Comparison of ENCODE assay signal across 22 cellular contexts in genomic region chr7:93430917-93431588, GRCh38.
A peak's percentile ranks its signal among the peaks of the same experiment; 100 is the strongest.
DNase-seq lines count a peak whose midpoint lies in the region; ATAC-seq and TF ChIP-seq lines count a peak whose summit lies in the region.
"Had no signal": no experiment of that assay in that cellular context is flagged by ENCODE, and none has a peak within 500 bp of the region (broad histone marks: within the 10 kb centered on the region; RNA-seq: fewer than 3 reads in every experiment).

No MANE protein-coding gene starts in this region.

- WGBS in neuronal stem cell (ENCODE audit: extremely low coverage in 2 of 2, insufficient read length in 2 of 2, insufficient replicate concordance in 1 of 2), 2 donors = no CpG with 5 or more reads among the region's 8 CpGs

- H3K4me2 ChIP-seq in DND-41 (ENCODE audit: insufficient read depth, low read length) = peak overlapping the region; percentile 16; the same call in 1 of the 2 replicates
- H3K4me2 ChIP-seq in neuronal stem cell (ENCODE audit: insufficient read depth, low read length, poor library complexity, severe bottlenecking) = no peak overlapping the region

- no peak overlapping the region for H4K91ac ChIP-seq in neuronal stem cell (ENCODE audit: low read depth, low read length, poor library complexity)

- H4K8ac ChIP-seq in neuronal stem cell (ENCODE audit: low read depth, low read length) = no peak overlapping the region

- H3K36me3 ChIP-seq in DND-41 (ENCODE audit: insufficient read depth, low read length) (no peaks in the 10 kb centered on the region), neuronal stem cell (replicated peaks in 1 of 2; ENCODE audit: control insufficient read depth in 2 of 2, insufficient read depth in 2 of 2, low read length in 2 of 2) (no peaks in the 10 kb centered on the region)
- H3K36me3 ChIP-seq: cardiac muscle cell, suprapubic skin had no signal

- DNase-seq in DND-41 (peak; percentile 46), UCSD-AML1 (lab: John Stamatoyannopoulos, UW; ENCODE audit: unreplicated experiment) (peak; percentile 7), neuronal stem cell (ENCODE audit: low spot score) (no peak), left cardiac atrium (no peak), NCI-H1048 (lab: John Stamatoyannopoulos, UW) (no peak)
- DNase-seq: activated CD4-positive, alpha-beta T cell treated with anti-CD3 and anti-CD28 coated beads, Interleukin-2, amount 50 U/mL, for 48 hours; activated CD4-positive, CD25-positive, alpha-beta regulatory T cell; activated naive CD4-positive, alpha-beta T cell treated with Interleukin-2 at 50 U/mL for 16 hours; activated T-cell treated with anti-CD3 and anti-CD28 coated beads, Interleukin-2, amount 50 U/mL, for 24 hours; anterior cingulate cortex; CD4-positive, CD25-positive, alpha-beta regulatory T cell; dermis blood vessel endothelial cell; DMS 273 treated with DMSO at 0.1 percent for 48 hours; NCI-H1417 treated with DMSO at 0.1 percent for 48 hours; NCI-H2107; NCI-H510A had no signal

- H3K4me1 ChIP-seq in DND-41 (ENCODE audit: insufficient read depth, low read length) = peaks cover 20% of the 10 kb centered on the region
- H3K4me1 ChIP-seq in neuronal stem cell (ENCODE audit: control insufficient read depth in 2 of 2, insufficient read depth in 1 of 2, low read depth in 1 of 2, low read length in 2 of 2) = peaks cover 0 to under 1% of the 10 kb centered on the region in 2 donors
- H3K4me1 ChIP-seq: suprapubic skin had no signal

- intact Hi-C loops in left cardiac atrium (cut with DNase I) = no loop called here

- H3K27me3 ChIP-seq in DND-41 (ENCODE audit: insufficient read depth, low read length, poor library complexity) (no peaks in the 10 kb centered on the region), neuronal stem cell (ENCODE audit: control insufficient read depth in 3 of 3, insufficient read depth in 3 of 3, low read depth in 1 of 3, low read length in 3 of 3) (no peaks in the 10 kb centered on the region)
- H3K27me3 ChIP-seq: cardiac muscle cell, suprapubic skin had no signal

- TF ChIP-seq CTCF in DND-41 (IDR thresholded peaks at IDR 0.05; ENCODE audit: borderline replicate concordance, extremely low read depth, low read length, poor library complexity, severe bottlenecking) = no peak

- H3K27ac ChIP-seq in DND-41 (ENCODE audit: low read length) = peak overlapping the region; percentile 47
- no peak overlapping the region for H3K27ac ChIP-seq in neuronal stem cell (replicated peaks; ENCODE audit: low read length)
- H3K27ac ChIP-seq: cardiac muscle cell, RWPE1, suprapubic skin had no signal

- no peak overlapping the region for H2BK120ac ChIP-seq in neuronal stem cell (ENCODE audit: low read depth, low read length)

- peak; percentile 97 for ATAC-seq in DND-41 (ENCODE audit: insufficient read depth, low read depth)
- peak; percentile 57 for ATAC-seq in HG03354 (IDR thresholded peaks at IDR 0.05; ENCODE audit: poor library complexity, severe bottlenecking, unreplicated experiment)
- no peak for ATAC-seq in left cardiac atrium
- no peak for ATAC-seq in HG02884 (IDR thresholded peaks at IDR 0.05; ENCODE audit: unreplicated experiment)
- ATAC-seq: SK-N-SH treated with all-trans-retinoic acid at 6 μM for 48 hours had no signal

- no peak overlapping the region for H2BK5ac ChIP-seq in neuronal stem cell (ENCODE audit: low read length)

- H3K4ac ChIP-seq in neuronal stem cell (ENCODE audit: low read length) = no peak overlapping the region

- H3K79me1 ChIP-seq in neuronal stem cell (ENCODE audit: low read depth, low read length) = no peaks in the 10 kb centered on the region

- no peak overlapping the region for H2AK5ac ChIP-seq in neuronal stem cell (ENCODE audit: low read depth, low read length)

- H2AFZ ChIP-seq in DND-41 (ENCODE audit: low read depth, low read length) (peak overlapping the region; percentile 60), neuronal stem cell (ENCODE audit: low read length) (peak overlapping the region; percentile 65)

- H3K79me2 ChIP-seq in DND-41 (ENCODE audit: insufficient read depth, low read length) = no peaks in the 10 kb centered on the region

- H4K20me1 ChIP-seq in DND-41 (ENCODE audit: insufficient read depth, low read length) = no peaks in the 10 kb centered on the region

- H3K9ac ChIP-seq in DND-41 (ENCODE audit: low read depth, low read length) (no peak overlapping the region), neuronal stem cell (ENCODE audit: low read depth, low read length, poor library complexity) (no peak overlapping the region)

- H3K9me3 ChIP-seq in DND-41 (ENCODE audit: insufficient read depth, low read length, severe bottlenecking) (no peaks in the 10 kb centered on the region), neuronal stem cell (replicated peaks in 1 of 2; ENCODE audit: control insufficient read depth in 2 of 2, insufficient read depth in 1 of 2, low read depth in 1 of 2, low read length in 2 of 2) (no peaks in the 10 kb centered on the region)
- H3K9me3 ChIP-seq: suprapubic skin had no signal

- H3K4me3 ChIP-seq in DND-41 (ENCODE audit: low read depth in 1 of 2, low read length in 2 of 2) (no peak overlapping the region; a peak in 1 of 4 replicates), neuronal stem cell (ENCODE audit: low read length in 2 of 2) (no peak overlapping the region)
- H3K4me3 ChIP-seq: cardiac muscle cell, suprapubic skin had no signal

- H2BK15ac ChIP-seq in neuronal stem cell (ENCODE audit: low read length) = no peak overlapping the region

- no peak overlapping the region for H3K18ac ChIP-seq in neuronal stem cell (ENCODE audit: low read length)

- no peak overlapping the region for H3K14ac ChIP-seq in neuronal stem cell (ENCODE audit: low read length)

- H3K23ac ChIP-seq in neuronal stem cell (ENCODE audit: low read depth, low read length, poor library complexity) = no peak overlapping the region

- no peak overlapping the region for H2BK12ac ChIP-seq in neuronal stem cell (ENCODE audit: low read length)

Comparison
In these comparisons a context has a peak if more than half of its experiments do, and no peak if none do; other contexts are left out.
1. ATAC-seq: peak in DND-41 (single experiment) and HG03354 (single experiment); none in left cardiac atrium (0 of 2) and HG02884 (single experiment).
2. DNase-seq: peak in DND-41 (single experiment) and UCSD-AML1 (single experiment); none in neuronal stem cell (single experiment), left cardiac atrium (single experiment) and NCI-H1048 (single experiment).